8 cellular contexts compared by ENCODE assay signal in the genomic region with DNA sequence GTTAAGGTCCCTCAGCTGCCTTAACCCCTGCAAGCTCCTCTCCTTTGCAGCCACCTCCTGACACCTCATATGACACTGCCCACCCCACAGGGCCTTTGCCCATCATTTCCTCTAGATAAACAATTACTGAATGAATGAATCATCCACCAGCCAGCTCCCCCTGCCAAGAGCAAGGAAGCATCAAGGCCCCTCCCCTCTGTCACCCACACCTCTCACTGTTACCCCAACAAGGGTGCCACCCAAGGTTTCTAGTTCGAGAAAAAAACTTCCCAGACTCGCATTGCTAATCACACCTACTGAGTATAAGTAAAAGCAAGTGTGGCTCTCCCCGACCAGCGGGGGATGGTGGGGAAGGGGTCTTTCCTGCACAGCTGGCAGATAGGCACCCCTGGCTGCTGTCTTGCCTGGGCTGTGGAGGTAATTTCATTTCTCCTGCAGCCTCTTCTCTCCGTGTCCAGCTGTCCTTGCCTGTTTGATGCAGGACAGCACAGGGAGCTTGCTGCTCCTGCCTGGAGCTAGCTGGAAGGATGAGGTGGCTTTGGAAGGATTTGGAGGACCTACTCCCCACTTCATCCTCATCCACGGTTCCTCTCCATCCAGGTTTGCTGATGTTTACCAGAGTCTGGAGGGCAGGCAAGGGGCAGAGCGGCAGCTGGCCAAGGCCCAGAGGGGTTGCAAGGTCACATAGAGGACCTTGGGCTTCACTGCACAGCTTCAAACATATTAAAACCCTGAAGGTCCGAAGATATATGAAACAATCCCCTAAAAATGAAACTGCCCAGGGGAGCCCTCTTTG. TPM values are rescaled to one million over a fixed set of nuclear protein-coding genes. Genes with fewer than 3 reads are reported as not detected.
DNase-seq lines count a peak whose midpoint lies in the region; ATAC-seq lines count a peak whose summit lies in the region.

No MANE protein-coding gene starts in this region.

- ATAC-seq in activated CD4-positive, CD25-positive, alpha-beta regulatory T cell treated with anti-CD3 and anti-CD28 coated beads, Interleukin-2, amount 50 U/mL, for 24 hours: peak; percentile 85 to 91
- ATAC-seq in left lobe of liver (peak; percentile 29), HG03280 (IDR thresholded peaks at IDR 0.05; ENCODE audit: unreplicated experiment) (no peak)
- peak; percentile 89 for ATAC-seq in stimulated activated naive CD8-positive, alpha-beta T cell treated with anti-CD3 and anti-CD28 coated beads, Interleukin-15, Interleukin-2, amounts not matched to agents 100 U/mL and 50 U/mL, for 24 hours

- no peak for DNase-seq in activated CD4-positive, CD25-positive, alpha-beta regulatory T cell treated with anti-CD3 and anti-CD28 coated beads, Interleukin-2, amount 50 U/mL, for 72 hours
- peak; percentile 55 to 67 for DNase-seq in activated T-cell treated with anti-CD3 and anti-CD28 coated beads, Interleukin-2, amount 50 U/mL, for 48 hours
- DNase-seq in left lobe of liver (ENCODE audit: low spot score) (no peak), mucosa of gallbladder (ENCODE audit: low spot score) (no peak), NCI-H82 treated with DMSO at 0.1 percent for 48 hours (lab: John Stamatoyannopoulos, UW; ENCODE audit: unreplicated experiment) (no peak)
- DNase-seq in stimulated activated naive CD8-positive, alpha-beta T cell treated with anti-CD3 and anti-CD28 coated beads, Interleukin-15, Interleukin-2, amounts not matched to agents 100 U/mL and 50 U/mL, for 24 hours: peak; percentile 65

RNA-seq across cellular contexts. Expression of gene LBR, which starts 33.1 kb away (rescaled TPM):
- total RNA-seq in left lobe of liver (22.1 TPM), mucosa of gallbladder (55.5 TPM)

Comparison
In these comparisons a context has a peak if more than half of its experiments do, and no peak if none do; other contexts are left out.
1. DNase-seq: peak in activated T-cell treated with anti-CD3 and anti-CD28 coated beads, Interleukin-2, amount 50 U/mL, for 48 hours (2 of 2) and stimulated activated naive CD8-positive, alpha-beta T cell treated with anti-CD3 and anti-CD28 coated beads, Interleukin-15, Interleukin-2, amounts not matched to agents 100 U/mL and 50 U/mL, for 24 hours (single experiment); none in activated CD4-positive, CD25-positive, alpha-beta regulatory T cell treated with anti-CD3 and anti-CD28 coated beads, Interleukin-2, amount 50 U/mL, for 72 hours (single experiment), left lobe of liver (single experiment), mucosa of gallbladder (single experiment) and NCI-H82 treated with DMSO at 0.1 percent for 48 hours (single experiment).